20 cellular contexts compared by ENCODE assay signal in genomic region chr1:230861970-230862595, GRCh38. TPM values are rescaled to one million over a fixed set of nuclear protein-coding genes. Genes with fewer than 3 reads are reported as not detected.
DNase-seq lines count a peak whose midpoint lies in the region; ATAC-seq and TF ChIP-seq lines count a peak whose summit lies in the region.
"Had no signal": no experiment of that assay in that cellular context is flagged by ENCODE, and none has a peak within 500 bp of the region (broad histone marks: within the 10 kb centered on the region; RNA-seq: fewer than 3 reads in every experiment).

No MANE protein-coding gene starts in this region.

- H3K9me3 ChIP-seq in mammary epithelial cell (replicated peaks; ENCODE audit: insufficient read depth, low read length) (no peaks in the 10 kb centered on the region), gastroesophageal sphincter (no peaks in the 10 kb centered on the region), aorta (ENCODE audit: control insufficient read depth, low read length) (no peaks in the 10 kb centered on the region), hepatocyte (ENCODE audit: low read depth) (no peaks in the 10 kb centered on the region)
- H3K9me3 ChIP-seq: right lobe of liver, upper lobe of left lung had no signal

- H3K9me3 Mint-ChIP-seq in MCF 10A (ENCODE audit: unreplicated experiment) (no peaks in the 10 kb centered on the region), nephron (no peaks in the 10 kb centered on the region)
- H3K9me3 Mint-ChIP-seq: activated naive CD4-positive, alpha-beta T cell treated with anti-CD3 and anti-CD28 coated beads, Interleukin-2, amount 10 ng/mL, durations not matched to agents 7 days and 5 days; CD4-positive, alpha-beta T cell; nephron progenitor cell had no signal

- CTCF ChIA-PET in MCF 10A (lab: Yijun Ruan, JAX) (interaction anchor here (0.8 to 1.5 kb wide), 3 partner anchors 8 to 14 kb away, joined by 3 to 4 read pairs (median 4); no protein-coding TSS in a partner anchor), mammary epithelial cell (lab: Charles Lee; ENCODE audit: low non-redundant PET) (interaction anchor here (0.6 kb wide), 1 partner anchor 87 kb away, joined by 5 read pairs; no protein-coding TSS in a partner anchor)

- in situ Hi-C loops in mammary epithelial cell (cut with MboI; ENCODE audit: low sequenced_read_pairs in 2 of 2): no loop called here

- DNase-seq in MCF 10A (ENCODE audit: unreplicated experiment): peak; percentile 41
- no peak for DNase-seq in mammary epithelial cell
- DNase-seq in aorta: no peak
- DNase-seq in hepatocyte (ENCODE audit: low spot score): no peak
- DNase-seq in NCI-H1092 (lab: John Stamatoyannopoulos, UW): no peak
- DNase-seq in AG08395 (ENCODE audit: low spot score): no peak
- DNase-seq: activated CD4-positive, alpha-beta T cell treated with anti-CD3 and anti-CD28 coated beads for 1 hour; activated CD8-positive, alpha-beta memory T cell treated with anti-CD3 and anti-CD28 coated beads, Interleukin-2, amount 50 U/mL, for 48 hours; activated naive CD4-positive, alpha-beta T cell treated with anti-CD3 and anti-CD28 coated beads, Interleukin-2, amount 10 ng/mL, durations not matched to agents 7 days and 5 days; CD4-positive, alpha-beta T cell; NCI-H146; NCI-H446 treated with DMSO at 0.1 percent for 48 hours; nephron progenitor cell; right lobe of liver; stimulated activated CD4-positive, alpha-beta T cell treated with anti-CD3 and anti-CD28 coated beads, Interleukin-4, amount 100 ng/mL, for 24 hours; T-helper 2 cell; upper lobe of left lung had no signal

- no peak for TF ChIP-seq EP300 in gastroesophageal sphincter (IDR thresholded peaks at IDR 0.05)

- BruUV-seq in MCF 10A (replicated peaks; lab: Mats Ljungman, UMichigan) (no TSS peak), mammary epithelial cell (replicated peaks; lab: Mats Ljungman, UMichigan) (no TSS peak)

- H3K36me3 Mint-ChIP-seq in MCF 10A (ENCODE audit: insufficient read depth, unreplicated experiment) (no peaks in the 10 kb centered on the region), nephron (ENCODE audit: low read depth) (peaks cover 38% of the 10 kb centered on the region)
- H3K36me3 Mint-ChIP-seq: activated naive CD4-positive, alpha-beta T cell treated with anti-CD3 and anti-CD28 coated beads, Interleukin-2, amount 10 ng/mL, durations not matched to agents 7 days and 5 days had no signal

- H3K27ac ChIP-seq in mammary epithelial cell (ENCODE audit: insufficient read depth, low read depth, low read length) (no peak overlapping the region), gastroesophageal sphincter (peak overlapping the region in 3 of 4 donors; percentile 45 to 96 (median 96)), aorta (ENCODE audit: low read depth in 1 of 2, low read length in 2 of 2) (peak overlapping the region; percentile 58 to 84), hepatocyte (no peak overlapping the region)
- H3K27ac ChIP-seq: KMS-11 had no signal

- intact Hi-C loops in MCF 10A (cut with micrococcal nuclease): no loop called here
- intact Hi-C loops in mammary epithelial cell (cut with micrococcal nuclease): no loop called here
- intact Hi-C loops in aorta (cut with DNase I): no loop called here

- H3K27me3 ChIP-seq in mammary epithelial cell (ENCODE audit: insufficient read depth, low read length) (no peaks in the 10 kb centered on the region), gastroesophageal sphincter (no peaks in the 10 kb centered on the region), aorta (ENCODE audit: control insufficient read depth in 1 of 2, insufficient read depth in 2 of 2, low read length in 1 of 2) (no peaks in the 10 kb centered on the region), hepatocyte (no peaks in the 10 kb centered on the region)
- H3K27me3 ChIP-seq: right lobe of liver, upper lobe of left lung had no signal

- H3K4me2 ChIP-seq in mammary epithelial cell (ENCODE audit: insufficient read depth, low read depth, low read length) (no peak overlapping the region), hepatocyte (no peak overlapping the region)
- H3K4me2 ChIP-seq: KMS-11 had no signal

- dilution Hi-C loops in mammary epithelial cell (cut with HindIII; ENCODE audit: low sequenced_read_pairs): no loop called here

- POLR2A ChIA-PET in MCF 10A (lab: Yijun Ruan, JAX): interaction anchor here (0.9 to 1.0 kb wide), 2 partner anchors 28 to 31 kb away, joined by 3 read pairs; no protein-coding TSS in a partner anchor

- H2AFZ ChIP-seq in mammary epithelial cell (ENCODE audit: low read depth, low read length) (no peak overlapping the region), hepatocyte (no peak overlapping the region)

- H3K9me2 ChIP-seq in hepatocyte (replicated peaks; ENCODE audit: insufficient read depth): no peaks in the 10 kb centered on the region

- TF ChIP-seq CTCF in MCF 10A (IDR thresholded peaks at IDR 0.05; ENCODE audit: unreplicated experiment) (no peak), mammary epithelial cell (conservative IDR thresholded peaks at IDR 0.05 in 1 of 2, IDR thresholded peaks at IDR 0.05 in 1 of 2; ENCODE audit: extremely low read depth in 1 of 2, insufficient read depth in 1 of 2, low read depth in 1 of 2, low read length in 2 of 2) (no peak), gastroesophageal sphincter (IDR thresholded peaks at IDR 0.05) (no peak), nephron (IDR thresholded peaks at IDR 0.05; ENCODE audit: unreplicated experiment in 3 of 3) (no peak), hepatocyte (IDR thresholded peaks at IDR 0.05; ENCODE audit: poor library complexity) (no peak)

- no peak for TF ChIP-seq POLR2A in gastroesophageal sphincter (IDR thresholded peaks at IDR 0.05)

- 98% methylated on average over 3 of the region's 4 CpGs for WGBS in mammary epithelial cell (ENCODE audit: low coverage, missing lambda C conversion rate)
- 66 to 83% methylated on average over 3 to 4 of the region's 4 CpGs for WGBS in gastroesophageal sphincter (ENCODE audit: low coverage in 1 of 2), 2 donors
- WGBS in aorta, 2 donors: 43 to 45% methylated on average over 4 of the region's 4 CpGs
- 95% methylated on average over 4 of the region's 4 CpGs for WGBS in hepatocyte (ENCODE audit: low lambda C conversion rate, missing lambda C conversion rate)

- H3K27ac Mint-ChIP-seq in MCF 10A (ENCODE audit: low read depth, unreplicated experiment): no peak overlapping the region
- peak overlapping the region; percentile 67 to 72 (median 70) for H3K27ac Mint-ChIP-seq in nephron
- H3K27ac Mint-ChIP-seq: activated naive CD4-positive, alpha-beta T cell treated with anti-CD3 and anti-CD28 coated beads, Interleukin-2, amount 10 ng/mL, durations not matched to agents 7 days and 5 days; CD4-positive, alpha-beta T cell; nephron progenitor cell had no signal

- H4K20me1 ChIP-seq in mammary epithelial cell (ENCODE audit: insufficient read depth, low read length) (no peaks in the 10 kb centered on the region), hepatocyte (ENCODE audit: insufficient read depth, poor library complexity, severe bottlenecking) (no peaks in the 10 kb centered on the region)

- peaks cover 4% of the 10 kb centered on the region for H3K79me2 ChIP-seq in mammary epithelial cell (ENCODE audit: insufficient read depth, low read length)
- peaks cover 99% of the 10 kb centered on the region for H3K79me2 ChIP-seq in hepatocyte

- H3K4me1 ChIP-seq in mammary epithelial cell (ENCODE audit: insufficient read depth, low read length) (no peaks in the 10 kb centered on the region), gastroesophageal sphincter (peaks cover 5 to 99% (median 21%) of the 10 kb centered on the region in 3 donors), aorta (ENCODE audit: control insufficient read depth in 1 of 2, insufficient read depth in 2 of 2, low read length in 2 of 2) (peaks cover 3 to 6% of the 10 kb centered on the region in 2 donors), hepatocyte (ENCODE audit: insufficient read depth) (peaks cover 38% of the 10 kb centered on the region)

- ATAC-seq in gastroesophageal sphincter (no peak), aorta (ENCODE audit: low FRiP score) (no peak)
- ATAC-seq: right lobe of liver had no signal

- no peak overlapping the region for H3K9ac ChIP-seq in mammary epithelial cell (ENCODE audit: insufficient read depth, low read length)
- H3K9ac ChIP-seq: KMS-11 had no signal

- H3K4me3 ChIP-seq in mammary epithelial cell (replicated peaks in 1 of 3; ENCODE audit: insufficient read depth in 1 of 3, low read depth in 2 of 3, low read length in 3 of 3) (no peak overlapping the region), gastroesophageal sphincter (no peak overlapping the region), aorta (ENCODE audit: low read length in 2 of 2) (no peak overlapping the region), hepatocyte (no peak overlapping the region)
- H3K4me3 ChIP-seq: right lobe of liver, upper lobe of left lung had no signal

- H3K4me1 Mint-ChIP-seq in MCF 10A (ENCODE audit: insufficient read depth, unreplicated experiment) (peaks cover 28% of the 10 kb centered on the region), nephron (peaks cover 93% of the 10 kb centered on the region)

- H3K36me3 ChIP-seq in mammary epithelial cell (ENCODE audit: insufficient read depth, low read length) (no peaks in the 10 kb centered on the region), gastroesophageal sphincter (peaks cover 0 to 3% of the 10 kb centered on the region in 2 donors), aorta (ENCODE audit: control insufficient read depth in 1 of 2, insufficient read depth in 2 of 2, low read length in 1 of 2) (no peaks in the 10 kb centered on the region), hepatocyte (replicated peaks; ENCODE audit: insufficient read depth, low read depth) (no peaks in the 10 kb centered on the region)
- H3K36me3 ChIP-seq: right lobe of liver had no signal

- H3K27me3 Mint-ChIP-seq in MCF 10A (ENCODE audit: insufficient read depth, unreplicated experiment) (no peaks in the 10 kb centered on the region), nephron (ENCODE audit: low read depth) (no peaks in the 10 kb centered on the region)
- H3K27me3 Mint-ChIP-seq: CD4-positive, alpha-beta T cell had no signal

- H3K4me3 Mint-ChIP-seq in MCF 10A (ENCODE audit: unreplicated experiment): no peak overlapping the region
- H3K4me3 Mint-ChIP-seq in nephron: peak overlapping the region in 2 of 3 experiments; percentile 21 to 43
- H3K4me3 Mint-ChIP-seq: activated naive CD4-positive, alpha-beta T cell treated with anti-CD3 and anti-CD28 coated beads, Interleukin-2, amount 10 ng/mL, durations not matched to agents 7 days and 5 days; CD4-positive, alpha-beta T cell; nephron progenitor cell had no signal

RNA-seq across cellular contexts. Expression of gene C1orf198, which starts 6.2 kb away (rescaled TPM):
- total RNA-seq in MCF 10A (2022): 13.7 and 19.2 TPM in 2 replicates
- total RNA-seq in mammary epithelial cell: 10 to 100 TPM in 1 of 2 donors, 1 to 10 TPM in 1; 8.8 to 25.7 TPM
- 6.7 TPM for polyA plus RNA-seq in mammary epithelial cell
- 21.9 TPM for polyA minus RNA-seq in mammary epithelial cell
- total RNA-seq in gastroesophageal sphincter: 100 to 1,000 TPM; 115 to 219 (median 172) TPM
- total RNA-seq in aorta: 100 to 1,000 TPM; 117 to 172 TPM
- 100 to 1,000 TPM in 1 of 2 donors, 10 to 100 TPM in 1; 61.2 to 110 TPM for polyA plus RNA-seq in aorta
- 54.1 and 56.9 TPM in 2 replicates for total RNA-seq in hepatocyte
- polyA plus RNA-seq in hepatocyte: 41.4 and 50.1 TPM in 2 replicates

Comparison
In these comparisons a context has a peak if more than half of its experiments do, and no peak if none do; other contexts are left out.
1. H3K27ac ChIP-seq: peak in gastroesophageal sphincter (3 of 4) and aorta (2 of 2); none in mammary epithelial cell (single experiment) and hepatocyte (single experiment).